In genomic region chr11:36155770-36156485, GRCh38 we compare ENCODE assay signal across 1 cellular context.
TF ChIP-seq lines count a peak whose summit lies in the region.

No MANE protein-coding gene starts in this region.

TF ChIP-seq in GM23338, 12 proteins besides CTCF, POLR2A, EP300 and RAD21 (continued from another document):
- TF ChIP-seq ZNF462 (CRISPR knock-in tag; IDR thresholded peaks at IDR 0.05) = no peak
- TF ChIP-seq JUNB (IDR thresholded peaks at IDR 0.05; ENCODE audit: unreplicated experiment) = no peak
- TF ChIP-seq ZNF114 (CRISPR knock-in tag; IDR thresholded peaks at IDR 0.05) = no peak
- no peak for TF ChIP-seq NANOG (IDR thresholded peaks at IDR 0.05; ENCODE audit: borderline replicate concordance)
- TF ChIP-seq POLR2AphosphoS5 (IDR thresholded peaks at IDR 0.05; ENCODE audit: low read depth) = no peak
- TF ChIP-seq CREB1 (CRISPR knock-in tag; IDR thresholded peaks at IDR 0.05; ENCODE audit: low read depth) = no peak
- TF ChIP-seq REST (IDR thresholded peaks at IDR 0.05; ENCODE audit: unreplicated experiment) = no peak
- no peak for TF ChIP-seq EZH2phosphoT487 (IDR thresholded peaks at IDR 0.05; ENCODE audit: unreplicated experiment)
- TF ChIP-seq ETS1 (IDR thresholded peaks at IDR 0.05) = no peak
TF ChIP-seq in GM23338: peak in this region for 0.
